ENCODE assay signal across 9 cellular contexts in the genomic region with DNA sequence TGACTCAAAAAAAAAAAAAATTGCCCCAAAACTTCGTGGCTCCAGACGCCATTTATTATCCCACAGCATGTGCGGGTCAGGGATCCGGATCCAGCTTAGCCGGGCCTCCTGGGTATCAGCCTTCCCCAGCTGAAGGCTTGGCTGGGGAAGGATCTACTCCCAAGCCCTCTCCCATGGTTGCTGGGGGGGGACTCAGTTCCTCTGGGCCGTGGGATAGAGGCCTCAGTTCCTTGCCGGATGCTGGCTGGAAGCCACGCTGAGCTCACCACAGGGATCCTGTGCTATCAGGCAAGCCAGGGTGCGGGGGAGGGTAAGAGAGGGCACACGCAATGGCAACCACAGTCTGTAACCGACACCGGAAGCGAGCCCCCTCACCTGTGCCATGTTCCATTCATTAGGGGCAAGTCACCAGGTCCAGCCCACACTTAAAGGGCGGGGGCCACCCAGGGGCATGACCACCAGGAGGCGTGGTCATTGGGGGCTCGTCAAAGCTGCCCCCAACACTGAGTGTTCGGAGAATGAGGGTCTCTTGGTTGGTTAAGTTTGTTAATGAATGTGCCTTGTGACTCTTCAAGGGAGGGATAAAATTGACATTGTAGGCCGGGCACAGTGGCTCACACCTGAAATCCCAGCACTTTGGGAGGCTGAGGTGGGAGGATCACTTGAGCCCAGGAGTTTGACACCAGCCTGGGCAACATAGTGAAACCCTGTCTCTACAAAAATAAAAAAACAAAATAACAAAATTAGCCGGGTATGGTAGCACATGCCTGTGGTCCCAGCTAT.
A peak's percentile ranks its signal among the peaks of the same experiment; 100 is the strongest.
DNase-seq lines count a peak whose midpoint lies in the region; ATAC-seq and TF ChIP-seq lines count a peak whose summit lies in the region.
"Had no signal": no experiment of that assay in that cellular context is flagged by ENCODE, and none has a peak within 500 bp of the region (broad histone marks: within the 10 kb centered on the region; RNA-seq: fewer than 3 reads in every experiment).

No MANE protein-coding gene starts in this region.

- TF ChIP-seq CTCF in astrocyte of the spinal cord (IDR thresholded peaks at IDR 0.05; ENCODE audit: low read depth, low read length): peak; percentile 8
- TF ChIP-seq CTCF in lower lobe of right lung (IDR thresholded peaks at IDR 0.05): no peak

- intact Hi-C loops in lower lobe of right lung (cut with DNase I): no loop called here

- in situ Hi-C loops in astrocyte of the spinal cord (cut with HindIII; ENCODE audit: low sequenced_read_pairs): no loop called here

- no peaks in the 10 kb centered on the region for H3K27me3 ChIP-seq in lower lobe of right lung (ENCODE audit: low read depth)

- H3K27ac ChIP-seq in lower lobe of right lung: no peak overlapping the region

- H3K4me1 ChIP-seq in lower lobe of right lung: no peaks in the 10 kb centered on the region

- H3K9me3 ChIP-seq in lower lobe of right lung: no peaks in the 10 kb centered on the region

- DNase-seq in AG08395 (ENCODE audit: low spot score) (peak; percentile 34), H4 (ENCODE audit: low spot score) (peak; percentile 70), astrocyte of the spinal cord (ENCODE audit: low read depth, low spot score) (peak; percentile 36), lower lobe of right lung (peak; percentile 45), foreskin melanocyte (no peak), NCI-H1930 (lab: John Stamatoyannopoulos, UW) (no peak)
- DNase-seq: SW 1271 had no signal

- ATAC-seq in lower lobe of right lung: peak; percentile 21 to 53
- ATAC-seq in HG02678 (IDR thresholded peaks at IDR 0.05; ENCODE audit: unreplicated experiment): no peak
- ATAC-seq in HG03159 (IDR thresholded peaks at IDR 0.05; ENCODE audit: unreplicated experiment): no peak

- H3K36me3 ChIP-seq in lower lobe of right lung: no peaks in the 10 kb centered on the region

- H3K4me3 ChIP-seq in astrocyte of the spinal cord (ENCODE audit: low read depth, low read length) (no peak overlapping the region), lower lobe of right lung (no peak overlapping the region)

Comparison
In these comparisons a context has a peak if more than half of its experiments do, and no peak if none do; other contexts are left out.
1. DNase-seq: peak in AG08395 (single experiment), H4 (single experiment), astrocyte of the spinal cord (single experiment) and lower lobe of right lung (single experiment); none in foreskin melanocyte (single experiment) and NCI-H1930 (0 of 2).
2. ATAC-seq: peak in lower lobe of right lung (2 of 2); none in HG02678 (single experiment) and HG03159 (single experiment).